ENCODE assay signal across 17 cellular contexts in genomic region chr16:83328936-83329335, GRCh38.
"Had no signal": no experiment of that assay in that cellular context is flagged by ENCODE, and none has a peak within 500 bp of the region (broad histone marks: within the 10 kb centered on the region; RNA-seq: fewer than 3 reads in every experiment).

No MANE protein-coding gene starts in this region.

- H3K27me3 Mint-ChIP-seq: stimulated activated naive CD8-positive, alpha-beta T cell treated with anti-CD3 and anti-CD28 coated beads, Interleukin-15, Interleukin-2, amounts not matched to agents 100 ng/mL and 50 ng/mL, for 24 hours had no signal

- ATAC-seq: foreskin keratinocyte; left lobe of liver; naive thymus-derived CD4-positive, alpha-beta T cell; psoas muscle; right lobe of liver; stimulated activated memory B cell treated with anti-CD40 and anti-IgM and Interleukin-4, amounts not matched to agents 10 μg/mL and 1 μg/mL and 100 μg/mL, for 72 hours had no signal

- H3K4me3 Mint-ChIP-seq: dendritic cell treated with granulocyte-macrophage colony-stimulating factor and Interleukin-4, amounts not matched to agents 40 ng/mL and 50 ng/mL, for 4 days; naive thymus-derived CD4-positive, alpha-beta T cell; stimulated activated memory B cell treated with anti-CD40 and anti-IgM and Interleukin-4, amounts not matched to agents 10 μg/mL and 1 μg/mL and 100 μg/mL, for 72 hours; stimulated activated naive CD8-positive, alpha-beta T cell treated with anti-CD3 and anti-CD28 coated beads, Interleukin-15, Interleukin-2, amounts not matched to agents 100 ng/mL and 50 ng/mL, for 24 hours had no signal

- DNase-seq: erythroblast; foreskin keratinocyte; islet precursor cell; mammary epithelial cell; naive thymus-derived CD4-positive, alpha-beta T cell; psoas muscle; retina; right lobe of liver; spleen; stimulated activated CD4-positive, alpha-beta T cell treated with anti-CD3 and anti-CD28 coated beads, Interleukin-15, amount 100 ng/mL, for 24 hours; stimulated activated CD4-positive, alpha-beta T cell treated with anti-CD3 and anti-CD28 coated beads, Interleukin-1b, Interleukin-23, amount 100 ng/mL, for 48 hours; stimulated activated CD4-positive, alpha-beta T cell treated with anti-CD3 and anti-CD28 coated beads, Interleukin-4, amount 100 ng/mL, for 24 hours; transverse colon had no signal

- H3K9me3 Mint-ChIP-seq: dendritic cell treated with granulocyte-macrophage colony-stimulating factor and Interleukin-4, amounts not matched to agents 40 ng/mL and 50 ng/mL, for 4 days; stimulated activated naive CD8-positive, alpha-beta T cell treated with anti-CD3 and anti-CD28 coated beads, Interleukin-15, Interleukin-2, amounts not matched to agents 100 ng/mL and 50 ng/mL, for 24 hours had no signal

- H3K4me1 Mint-ChIP-seq: naive thymus-derived CD4-positive, alpha-beta T cell; stimulated activated memory B cell treated with anti-CD40 and anti-IgM and Interleukin-4, amounts not matched to agents 10 μg/mL and 1 μg/mL and 100 μg/mL, for 72 hours had no signal

- H3K27ac Mint-ChIP-seq: dendritic cell treated with granulocyte-macrophage colony-stimulating factor and Interleukin-4, amounts not matched to agents 40 ng/mL and 50 ng/mL, for 4 days; naive thymus-derived CD4-positive, alpha-beta T cell; stimulated activated memory B cell treated with anti-CD40 and anti-IgM and Interleukin-4, amounts not matched to agents 10 μg/mL and 1 μg/mL and 100 μg/mL, for 72 hours; stimulated activated naive CD8-positive, alpha-beta T cell treated with anti-CD3 and anti-CD28 coated beads, Interleukin-15, Interleukin-2, amounts not matched to agents 100 ng/mL and 50 ng/mL, for 24 hours had no signal

- H3K36me3 Mint-ChIP-seq: naive thymus-derived CD4-positive, alpha-beta T cell; stimulated activated memory B cell treated with anti-CD40 and anti-IgM and Interleukin-4, amounts not matched to agents 10 μg/mL and 1 μg/mL and 100 μg/mL, for 72 hours had no signal
